ENCODE assay signal across 18 cellular contexts in genomic region chr10:100887761-100888296, GRCh38. TPM values are rescaled to one million over a fixed set of nuclear protein-coding genes. Genes with fewer than 3 reads are reported as not detected.
DNase-seq lines count a peak whose midpoint lies in the region; ATAC-seq and TF ChIP-seq lines count a peak whose summit lies in the region.
"Had no signal": no experiment of that assay in that cellular context is flagged by ENCODE, and none has a peak within 500 bp of the region (broad histone marks: within the 10 kb centered on the region; RNA-seq: fewer than 3 reads in every experiment).

No MANE protein-coding gene starts in this region.

- no peak overlapping the region for H3K27ac Mint-ChIP-seq in WTC11
- H3K27ac Mint-ChIP-seq in activated naive CD4-positive, alpha-beta T cell treated with anti-CD3 and anti-CD28 coated beads, Interleukin-2, amount 10 ng/mL, durations not matched to agents 7 days and 5 days, result no peak overlapping the region
- H3K27ac Mint-ChIP-seq: HFFc6 had no signal

- DNase-seq in activated CD8-positive, alpha-beta memory T cell treated with anti-CD3 and anti-CD28 coated beads, Interleukin-2, amount 50 U/mL, for 48 hours, result peak; percentile 35
- no peak for DNase-seq in activated CD8-positive, alpha-beta memory T cell treated with anti-CD3 and anti-CD28 coated beads for 24 hours
- no peak for DNase-seq in WTC11 (ENCODE audit: low spot score)
- DNase-seq in islet precursor cell, result peak; percentile 66
- peak; percentile 34 for DNase-seq in upper lobe of right lung
- DNase-seq in stimulated activated CD4-positive, alpha-beta T cell treated with anti-CD3 and anti-CD28 coated beads, Interleukin-2, amount 100 ng/mL, for 48 hours, result no peak
- no peak for DNase-seq in activated naive CD4-positive, alpha-beta T cell treated with anti-CD3 and anti-CD28 coated beads, Interleukin-2, amount 10 ng/mL, durations not matched to agents 7 days and 5 days
- DNase-seq in NOMO-1 treated with DMSO at 0.1 percent for 48 hours (lab: John Stamatoyannopoulos, UW; ENCODE audit: unreplicated experiment), result no peak
- DNase-seq: 8988T, GM23248, HFFc6, MM.1S, NCI-H1105, NCI-H1930, NCI-H2171 treated with DMSO at 0.1 percent for 48 hours, NCI-H510A had no signal

- H3K4me1 ChIP-seq in upper lobe of right lung, result peaks cover 10% of the 10 kb centered on the region

- CTCF ChIA-PET in WTC11 (lab: Charles Lee), result interaction anchor here (0.7 to 4.3 kb wide), 27 partner anchors 9 to 371 kb away, joined by 3 to 73 read pairs (median 6); partner anchors contain the start of genes HIF1AN and SEMA4G
- CTCF ChIA-PET in activated naive CD4-positive, alpha-beta T cell treated with anti-CD3 and anti-CD28 coated beads, Interleukin-2, amount 10 ng/mL, durations not matched to agents 7 days and 5 days (lab: Charles Lee), result interaction anchor here (0.9 to 2.0 kb wide), 6 partner anchors 9 to 129 kb away, joined by 3 to 13 read pairs (median 3); partner anchors contain the start of gene SLF2

- H3K9me3 Mint-ChIP-seq in WTC11, result peaks cover 6% of the 10 kb centered on the region
- no peaks in the 10 kb centered on the region for H3K9me3 Mint-ChIP-seq in activated naive CD4-positive, alpha-beta T cell treated with anti-CD3 and anti-CD28 coated beads, Interleukin-2, amount 10 ng/mL, durations not matched to agents 7 days and 5 days
- H3K9me3 Mint-ChIP-seq: HFFc6 had no signal

- intact Hi-C loops in upper lobe of right lung (cut with DNase I), result no loop called here

- H3K27me3 ChIP-seq in upper lobe of right lung, result peaks cover 6% of the 10 kb centered on the region
- H3K27me3 ChIP-seq: BLaER1, SJSA1 had no signal

- H3K9me3 ChIP-seq in upper lobe of right lung, result no peaks in the 10 kb centered on the region
- H3K9me3 ChIP-seq: BLaER1, SJSA1 had no signal

- H3K27me3 Mint-ChIP-seq in WTC11 (ENCODE audit: low read depth), result peaks cover 6% of the 10 kb centered on the region; the same call in 1 of the 2 replicates
- peaks cover 57% of the 10 kb centered on the region for H3K27me3 Mint-ChIP-seq in activated naive CD4-positive, alpha-beta T cell treated with anti-CD3 and anti-CD28 coated beads, Interleukin-2, amount 10 ng/mL, durations not matched to agents 7 days and 5 days

- TF ChIP-seq CTCF in WTC11 (IDR thresholded peaks at IDR 0.05), result no peak
- no peak for TF ChIP-seq CTCF in upper lobe of right lung (IDR thresholded peaks at IDR 0.05)

- H3K36me3 Mint-ChIP-seq in WTC11, result no peaks in the 10 kb centered on the region
- no peaks in the 10 kb centered on the region for H3K36me3 Mint-ChIP-seq in activated naive CD4-positive, alpha-beta T cell treated with anti-CD3 and anti-CD28 coated beads, Interleukin-2, amount 10 ng/mL, durations not matched to agents 7 days and 5 days

- H3K36me3 ChIP-seq in upper lobe of right lung, result no peaks in the 10 kb centered on the region
- H3K36me3 ChIP-seq: BLaER1, SJSA1 had no signal

- peaks cover 14% of the 10 kb centered on the region for H3K4me1 Mint-ChIP-seq in WTC11
- no peaks in the 10 kb centered on the region for H3K4me1 Mint-ChIP-seq in activated naive CD4-positive, alpha-beta T cell treated with anti-CD3 and anti-CD28 coated beads, Interleukin-2, amount 10 ng/mL, durations not matched to agents 7 days and 5 days

- H3K4me3 Mint-ChIP-seq in WTC11, result no peak overlapping the region
- no peak overlapping the region for H3K4me3 Mint-ChIP-seq in activated naive CD4-positive, alpha-beta T cell treated with anti-CD3 and anti-CD28 coated beads, Interleukin-2, amount 10 ng/mL, durations not matched to agents 7 days and 5 days
- H3K4me3 Mint-ChIP-seq: HFFc6 had no signal

- no peak overlapping the region for H3K4me3 ChIP-seq in upper lobe of right lung
- H3K4me3 ChIP-seq: BLaER1, GM23248, SJSA1 had no signal

- ATAC-seq in WTC11 (0 out of 2 replicates have a peak, but pooled peaks have one; percentile 43), upper lobe of right lung (no peak)

- POLR2A ChIA-PET in WTC11 (lab: Charles Lee), result no interaction called here

- peak overlapping the region; percentile 24 for H3K27ac ChIP-seq in upper lobe of right lung
- H3K27ac ChIP-seq: BLaER1, GM23248, SJSA1 had no signal

TF ChIP-seq in WTC11, 78 proteins besides CTCF, POLR2A, EP300 and RAD21 (continues in another document):
- TF ChIP-seq ELF4 (CRISPR knock-in tag; IDR thresholded peaks at IDR 0.05; ENCODE audit: low read depth), result no peak
- no peak for TF ChIP-seq ZNF396 (CRISPR knock-in tag; IDR thresholded peaks at IDR 0.05; ENCODE audit: borderline replicate concordance)
- TF ChIP-seq ATF1 (CRISPR knock-in tag; IDR thresholded peaks at IDR 0.05), result no peak
- TF ChIP-seq, protein P1, sequence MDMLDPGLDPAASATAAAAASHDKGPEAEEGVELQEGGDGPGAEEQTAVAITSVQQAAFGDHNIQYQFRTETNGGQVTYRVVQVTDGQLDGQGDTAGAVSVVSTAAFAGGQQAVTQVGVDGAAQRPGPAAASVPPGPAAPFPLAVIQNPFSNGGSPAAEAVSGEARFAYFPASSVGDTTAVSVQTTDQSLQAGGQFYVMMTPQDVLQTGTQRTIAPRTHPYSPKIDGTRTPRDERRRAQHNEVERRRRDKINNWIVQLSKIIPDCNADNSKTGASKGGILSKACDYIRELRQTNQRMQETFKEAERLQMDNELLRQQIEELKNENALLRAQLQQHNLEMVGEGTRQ (CRISPR knock-in tag; IDR thresholded peaks at IDR 0.05), result no peak
- TF ChIP-seq ESRRA (CRISPR knock-in tag; IDR thresholded peaks at IDR 0.05; ENCODE audit: borderline replicate concordance), result no peak
- TF ChIP-seq, protein P2, sequence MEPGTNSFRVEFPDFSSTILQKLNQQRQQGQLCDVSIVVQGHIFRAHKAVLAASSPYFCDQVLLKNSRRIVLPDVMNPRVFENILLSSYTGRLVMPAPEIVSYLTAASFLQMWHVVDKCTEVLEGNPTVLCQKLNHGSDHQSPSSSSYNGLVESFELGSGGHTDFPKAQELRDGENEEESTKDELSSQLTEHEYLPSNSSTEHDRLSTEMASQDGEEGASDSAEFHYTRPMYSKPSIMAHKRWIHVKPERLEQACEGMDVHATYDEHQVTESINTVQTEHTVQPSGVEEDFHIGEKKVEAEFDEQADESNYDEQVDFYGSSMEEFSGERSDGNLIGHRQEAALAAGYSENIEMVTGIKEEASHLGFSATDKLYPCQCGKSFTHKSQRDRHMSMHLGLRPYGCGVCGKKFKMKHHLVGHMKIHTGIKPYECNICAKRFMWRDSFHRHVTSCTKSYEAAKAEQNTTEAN (CRISPR knock-in tag; IDR thresholded peaks at IDR 0.05), result no peak
- no peak for TF ChIP-seq ZNF425 (CRISPR knock-in tag; conservative IDR thresholded peaks at IDR 0.05)
- no peak for TF ChIP-seq ETV6 (CRISPR knock-in tag; IDR thresholded peaks at IDR 0.05)
- TF ChIP-seq E2F1 (CRISPR knock-in tag; IDR thresholded peaks at IDR 0.05), result no peak
- no peak for TF ChIP-seq KAT7 (CRISPR knock-in tag; IDR thresholded peaks at IDR 0.05; ENCODE audit: borderline replicate concordance)
- TF ChIP-seq OVOL2 (CRISPR knock-in tag; IDR thresholded peaks at IDR 0.05; ENCODE audit: borderline replicate concordance), result no peak
- TF ChIP-seq IRF2 (CRISPR knock-in tag; IDR thresholded peaks at IDR 0.05; ENCODE audit: borderline replicate concordance, low read depth), result no peak

RNA-seq across cellular contexts. Expression of gene SLF2, which starts 24.9 kb away (rescaled TPM):
- total RNA-seq in WTC11 (2021), result 14.3 to 17.3 TPM (median 16.8 TPM) in 3 replicates
- total RNA-seq in upper lobe of right lung, result 32.9 TPM

Comparison
In these comparisons a context has a peak if more than half of its experiments do, and no peak if none do; other contexts are left out.
1. DNase-seq: peak in activated CD8-positive, alpha-beta memory T cell treated with anti-CD3 and anti-CD28 coated beads, Interleukin-2, amount 50 U/mL, for 48 hours (single experiment), islet precursor cell (single experiment) and upper lobe of right lung (single experiment); none in activated CD8-positive, alpha-beta memory T cell treated with anti-CD3 and anti-CD28 coated beads for 24 hours (single experiment), WTC11 (single experiment), stimulated activated CD4-positive, alpha-beta T cell treated with anti-CD3 and anti-CD28 coated beads, Interleukin-2, amount 100 ng/mL, for 48 hours (0 of 2), activated naive CD4-positive, alpha-beta T cell treated with anti-CD3 and anti-CD28 coated beads, Interleukin-2, amount 10 ng/mL, durations not matched to agents 7 days and 5 days (single experiment) and NOMO-1 treated with DMSO at 0.1 percent for 48 hours (single experiment).